8 cellular contexts compared by ENCODE assay signal in genomic region chr11:62665630-62666258, GRCh38. TPM values are rescaled to one million over a fixed set of nuclear protein-coding genes. Genes with fewer than 3 reads are reported as not detected.
A peak's percentile ranks its signal among the peaks of the same experiment; 100 is the strongest.
DNase-seq lines count a peak whose midpoint lies in the region; ATAC-seq and TF ChIP-seq lines count a peak whose summit lies in the region.

No MANE protein-coding gene starts in this region.

- TF ChIP-seq CTCF in RWPE1 (conservative IDR thresholded peaks at IDR 0.05; ENCODE audit: low read depth) = no peak

- intact Hi-C loops in Right ventricle myocardium superior (cut with DNase I) (no loop called here), posterior cingulate gyrus (cut with DNase I) (no loop called here)

- peak; percentile 22 for ATAC-seq in HG02981 (IDR thresholded peaks at IDR 0.05; ENCODE audit: unreplicated experiment)
- peak; percentile 47 for ATAC-seq in Right ventricle myocardium superior (ENCODE audit: poor library complexity)

- peak overlapping the region; percentile 90 for H3K27ac ChIP-seq in RWPE1

- CTCF ChIA-PET in RWPE1 (lab: Yijun Ruan, JAX) = interaction anchor here (0.9 kb wide), 1 partner anchor 73 kb away, joined by 4 read pairs; no protein-coding TSS in a partner anchor

- POLR2A ChIA-PET in RWPE1 (lab: Yijun Ruan, JAX; ENCODE audit: low non-redundant PET) = interaction anchor here (0.8 to 2.1 kb wide), 10 partner anchors 9 to 88 kb away, joined by 3 to 16 read pairs (median 8); partner anchors contain the start of genes B3GAT3, HNRNPUL2, INTS5 and MTA2

- peak; percentile 18 for DNase-seq in DMS153 (lab: John Stamatoyannopoulos, UW)
- DNase-seq in DMS153 treated with DMSO at 0.1 percent for 48 hours (lab: John Stamatoyannopoulos, UW; ENCODE audit: unreplicated experiment) = no peak
- DNase-seq in RWPE1 (ENCODE audit: low spot score) = peak; percentile 46
- DNase-seq in activated naive CD4-positive, alpha-beta T cell treated with anti-CD3 and anti-CD28 coated beads, Interleukin-2, amount 50 U/mL, for 16 hours = peak; percentile 68
- DNase-seq in Right ventricle myocardium superior = peak; percentile 73
- DNase-seq in posterior cingulate gyrus = peak in 9 of 10 donors; percentile 30 to 92 (median 55)
- DNase-seq in islet precursor cell = no peak

RNA-seq across cellular contexts. Expression of gene CSKMT, which starts 0.6 kb away (rescaled TPM):
- total RNA-seq in Right ventricle myocardium superior = 3.7 TPM

RNA-seq across cellular contexts. Expression of gene C11orf98, which starts 0.7 kb away (rescaled TPM):
- 30.4 TPM for total RNA-seq in Right ventricle myocardium superior

RNA-seq across cellular contexts. Expression of gene UQCC3, which starts 5.7 kb away (rescaled TPM):
- total RNA-seq in Right ventricle myocardium superior = 7.8 TPM

RNA-seq across cellular contexts. Expression of gene LBHD1, which starts 6.3 kb away (rescaled TPM):
- total RNA-seq in Right ventricle myocardium superior = 3.2 TPM

RNA-seq across cellular contexts. Expression of gene INTS5, which starts 12.6 kb away (rescaled TPM):
- total RNA-seq in Right ventricle myocardium superior = 9.6 TPM

Comparison
In these comparisons a context has a peak if more than half of its experiments do, and no peak if none do; other contexts are left out.
1. DNase-seq: peak in DMS153 (single experiment), RWPE1 (single experiment), activated naive CD4-positive, alpha-beta T cell treated with anti-CD3 and anti-CD28 coated beads, Interleukin-2, amount 50 U/mL, for 16 hours (single experiment), Right ventricle myocardium superior (single experiment) and posterior cingulate gyrus (9 of 10); none in DMS153 treated with DMSO at 0.1 percent for 48 hours (single experiment) and islet precursor cell (single experiment).